Comparison of ENCODE assay signal across 8 cellular contexts in genomic region chr1:193104906-193105820, GRCh38. TPM values are rescaled to one million over a fixed set of nuclear protein-coding genes. Genes with fewer than 3 reads are reported as not detected.
DNase-seq lines count a peak whose midpoint lies in the region; ATAC-seq and TF ChIP-seq lines count a peak whose summit lies in the region.

A gene with protein sequence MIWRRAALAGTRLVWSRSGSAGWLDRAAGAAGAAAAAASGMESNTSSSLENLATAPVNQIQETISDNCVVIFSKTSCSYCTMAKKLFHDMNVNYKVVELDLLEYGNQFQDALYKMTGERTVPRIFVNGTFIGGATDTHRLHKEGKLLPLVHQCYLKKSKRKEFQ (minus strand): TSS chr1:193105414. CDS start chr1:193105382, 32 bp downstream.

- H3K4me3 Mint-ChIP-seq in WTC11 = peak within 1 kb of the TSS; percentile 82

- peak within 1 kb of the TSS; percentile 74 to 82 for H3K4me3 ChIP-seq in cardiac fibroblast (replicated peaks in 1 of 2; ENCODE audit: low read depth in 2 of 2, low read length in 2 of 2)
- H3K4me3 ChIP-seq in spleen = peak within 1 kb of the TSS; percentile 75 to 96 (median 92)

- H3K27me3 ChIP-seq in spleen (replicated peaks in 1 of 7) = no peaks in the 10 kb centered on the region

- H3K9me3 ChIP-seq in spleen = no peaks in the 10 kb centered on the region

- peak; percentile 91 for ATAC-seq in GM18868 (IDR thresholded peaks at IDR 0.05; ENCODE audit: unreplicated experiment)
- peak; percentile 91 for ATAC-seq in HG03097 (IDR thresholded peaks at IDR 0.05; ENCODE audit: low FRiP score, unreplicated experiment)
- peak; percentile 93 for ATAC-seq in WTC11

- H3K36me3 ChIP-seq in spleen = peaks cover 0 to 9% (median 5%) of the 10 kb centered on the region in 6 donors

- peaks cover 15% of the 10 kb centered on the region for H3K4me1 Mint-ChIP-seq in WTC11

- TF ChIP-seq CTCF in WTC11 (IDR thresholded peaks at IDR 0.05) = no peak
- no peak for TF ChIP-seq CTCF in cardiac fibroblast (IDR thresholded peaks at IDR 0.05; ENCODE audit: low read depth, low read length)
- TF ChIP-seq CTCF in spleen (IDR thresholded peaks at IDR 0.05 in 8 of 11, conservative IDR thresholded peaks at IDR 0.05 in 3 of 11) = peak in 5 of 11 experiments; percentile 6 to 48 (median 30)

- peak within 1 kb of the TSS; percentile 89 to 94 (median 92) for H3K27ac ChIP-seq in spleen

- 0 to 1% (median 0%) methylated on average over 19 to 73 of the region's 73 CpGs for WGBS in spleen, 5 donors

- POLR2A ChIA-PET in WTC11 (lab: Charles Lee) = interaction anchor here (0.6 to 2.1 kb wide), 6 partner anchors 8 to 239 kb away, joined by 3 to 15 read pairs (median 6); partner anchors contain the start of genes CDC73, RO60 and UCHL5

- peak; percentile 96 for DNase-seq in AG08396 (ENCODE audit: low spot score)
- DNase-seq in NCI-H2227 treated with DMSO at 0.1 percent for 48 hours (lab: John Stamatoyannopoulos, UW) = peak; percentile 73
- peak; percentile 86 for DNase-seq in WTC11 (ENCODE audit: low spot score)
- DNase-seq in cardiac fibroblast (ENCODE audit: low read depth in 2 of 2) = peak; percentile 87 to 90
- DNase-seq in iris pigment epithelial cell (ENCODE audit: low read depth) = peak; percentile 88
- DNase-seq in spleen = peak; percentile 96

- TF ChIP-seq POLR2A in spleen (IDR thresholded peaks at IDR 0.05) = peak in 1 of 3 donors; percentile 61

- CTCF ChIA-PET in WTC11 (lab: Charles Lee) = interaction anchor here (0.5 to 2.5 kb wide), 5 partner anchors 17 to 298 kb away, joined by 4 to 13 read pairs (median 5); partner anchors contain the start of gene CDC73

- H3K9me3 Mint-ChIP-seq in WTC11 = no peaks in the 10 kb centered on the region

- peaks cover 17% of the 10 kb centered on the region for H3K27me3 Mint-ChIP-seq in WTC11 (ENCODE audit: low read depth)

- no peaks in the 10 kb centered on the region for H3K36me3 Mint-ChIP-seq in WTC11

- intact Hi-C loops in spleen (cut with DNase I; ENCODE audit: low total_unique reads) = no loop called here

- H3K27ac Mint-ChIP-seq in WTC11 = peak within 1 kb of the TSS; percentile 89

- peaks cover 9 to 38% (median 23%) of the 10 kb centered on the region in 6 donors for H3K4me1 ChIP-seq in spleen

TF ChIP-seq in WTC11, 78 proteins besides CTCF, POLR2A, EP300 and RAD21 (continues in another document):
- TF ChIP-seq, protein P1, sequence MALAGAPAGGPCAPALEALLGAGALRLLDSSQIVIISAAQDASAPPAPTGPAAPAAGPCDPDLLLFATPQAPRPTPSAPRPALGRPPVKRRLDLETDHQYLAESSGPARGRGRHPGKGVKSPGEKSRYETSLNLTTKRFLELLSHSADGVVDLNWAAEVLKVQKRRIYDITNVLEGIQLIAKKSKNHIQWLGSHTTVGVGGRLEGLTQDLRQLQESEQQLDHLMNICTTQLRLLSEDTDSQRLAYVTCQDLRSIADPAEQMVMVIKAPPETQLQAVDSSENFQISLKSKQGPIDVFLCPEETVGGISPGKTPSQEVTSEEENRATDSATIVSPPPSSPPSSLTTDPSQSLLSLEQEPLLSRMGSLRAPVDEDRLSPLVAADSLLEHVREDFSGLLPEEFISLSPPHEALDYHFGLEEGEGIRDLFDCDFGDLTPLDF (CRISPR knock-in tag; IDR thresholded peaks at IDR 0.05) = no peak
- TF ChIP-seq ZNF532 (CRISPR knock-in tag; IDR thresholded peaks at IDR 0.05; ENCODE audit: borderline replicate concordance) (no peak), ZNF423 (CRISPR knock-in tag; IDR thresholded peaks at IDR 0.05) (no peak), PREB (CRISPR knock-in tag; IDR thresholded peaks at IDR 0.05; ENCODE audit: borderline replicate concordance) (no peak), MXD4 (CRISPR knock-in tag; IDR thresholded peaks at IDR 0.05; ENCODE audit: borderline replicate concordance) (no peak), FOXJ3 (CRISPR knock-in tag; IDR thresholded peaks at IDR 0.05; ENCODE audit: borderline replicate concordance) (no peak), MLX (CRISPR knock-in tag; IDR thresholded peaks at IDR 0.05) (no peak), ETV6 (CRISPR knock-in tag; IDR thresholded peaks at IDR 0.05) (no peak), ZNF416 (CRISPR knock-in tag; IDR thresholded peaks at IDR 0.05) (0 out of 2 replicates have a peak, but pooled peaks have one; percentile 34), ZBTB21 (CRISPR knock-in tag; IDR thresholded peaks at IDR 0.05; ENCODE audit: borderline replicate concordance) (no peak), ZNF219 (CRISPR knock-in tag; IDR thresholded peaks at IDR 0.05; ENCODE audit: borderline replicate concordance) (0 out of 2 replicates have a peak, but pooled peaks have one; percentile 32), RORB (CRISPR knock-in tag; IDR thresholded peaks at IDR 0.05) (no peak), MYBL2 (CRISPR knock-in tag; IDR thresholded peaks at IDR 0.05) (no peak; the same call in 1 of the 2 replicates)
- TF ChIP-seq, protein P2, sequence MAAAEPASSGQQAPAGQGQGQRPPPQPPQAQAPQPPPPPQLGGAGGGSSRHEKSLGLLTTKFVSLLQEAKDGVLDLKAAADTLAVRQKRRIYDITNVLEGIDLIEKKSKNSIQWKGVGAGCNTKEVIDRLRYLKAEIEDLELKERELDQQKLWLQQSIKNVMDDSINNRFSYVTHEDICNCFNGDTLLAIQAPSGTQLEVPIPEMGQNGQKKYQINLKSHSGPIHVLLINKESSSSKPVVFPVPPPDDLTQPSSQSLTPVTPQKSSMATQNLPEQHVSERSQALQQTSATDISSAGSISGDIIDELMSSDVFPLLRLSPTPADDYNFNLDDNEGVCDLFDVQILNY (CRISPR knock-in tag; IDR thresholded peaks at IDR 0.05) = peak; percentile 78; the same call in 1 of the 2 replicates

RNA-seq across cellular contexts. Expression of the gene that starts here (rescaled TPM):
- total RNA-seq in WTC11 (2021) (8.4 to 9.9 TPM (median 8.6 TPM) in 3 replicates), spleen (10 to 100 TPM in 4 of 7 donors, 1 to 10 TPM in 3; 5.9 to 20.0 (median 11.8) TPM)
- 10 to 100 TPM in 2 of 3 donors, 1 to 10 TPM in 1; 6.0 to 11.0 (median 10.9) TPM for polyA plus RNA-seq in spleen

Comparison
In these comparisons a context has a peak if more than half of its experiments do, and no peak if none do; other contexts are left out.
1. Peak in every context shown above with its lines: DNase-seq, ATAC-seq, H3K4me3 ChIP-seq and H3K27ac ChIP-seq.